ENCODE assay signal across 17 cellular contexts in genomic region chr17:37212184-37212583, GRCh38.
DNase-seq lines count a peak whose midpoint lies in the region; ATAC-seq and TF ChIP-seq lines count a peak whose summit lies in the region.
"Had no signal": no experiment of that assay in that cellular context is flagged by ENCODE, and none has a peak within 500 bp of the region (broad histone marks: within the 10 kb centered on the region; RNA-seq: fewer than 3 reads in every experiment).

No MANE protein-coding gene starts in this region.

- H3K9ac ChIP-seq in HCT116 (ENCODE audit: low read length): no peak overlapping the region

- TF ChIP-seq CTCF in HCT116 (IDR thresholded peaks at IDR 0.05 in 2 of 3, conservative IDR thresholded peaks at IDR 0.05 in 1 of 3; ENCODE audit: borderline replicate concordance in 1 of 3, insufficient read depth in 1 of 3, low read depth in 2 of 3, low read length in 2 of 3) (peak in 1 of 3 experiments; percentile 15; a peak in 1 of 6 replicates), retinal pigment epithelial cell (conservative IDR thresholded peaks at IDR 0.05; ENCODE audit: low read depth, low read length) (peak; percentile 44)

- ATAC-seq in HCT116: peak; percentile 54; the same call in 1 of the 2 replicates
- ATAC-seq: heart right ventricle; natural killer cell treated with Interleukin-12 subunit alpha and Interleukin-12 subunit beta and Interleukin-15 and Interleukin-18, amount 100 ng/mL, for 72 hours had no signal

- CTCF ChIA-PET in HCT116 (lab: Charles Lee): interaction anchor here (0.6 kb wide), 1 partner anchor 585 kb away, joined by 3 read pairs; no protein-coding TSS in a partner anchor

- TF ChIP-seq RAD21 in HCT116 (IDR thresholded peaks at IDR 0.05; ENCODE audit: low read depth): peak; percentile 24; the same call in 1 of the 2 replicates

- no TSS peak for BruUV-seq in HCT116 (replicated peaks; lab: Mats Ljungman, UMichigan)

- no peaks in the 10 kb centered on the region for H3K4me1 ChIP-seq in HCT116 (ENCODE audit: control insufficient read depth in 1 of 2, insufficient read depth in 2 of 2, low read length in 2 of 2)
- H3K4me1 ChIP-seq: Caco-2 had no signal

- no peaks in the 10 kb centered on the region for H3K9me2 ChIP-seq in HCT116 (ENCODE audit: insufficient read depth)

- no peaks in the 10 kb centered on the region for H3K27me3 ChIP-seq in HCT116 (ENCODE audit: insufficient read depth, low read length)
- H3K27me3 ChIP-seq: heart right ventricle, MG63 had no signal

- no peaks in the 10 kb centered on the region for H3K79me2 ChIP-seq in HCT116 (ENCODE audit: insufficient read depth, low read length)

- H3K4me2 ChIP-seq in HCT116 (ENCODE audit: low read length): no peak overlapping the region

- intact Hi-C loops in HCT116 (cut with micrococcal nuclease): no loop called here

- peaks cover 10 to 21% of the 10 kb centered on the region in 2 experiments for H3K36me3 ChIP-seq in HCT116 (ENCODE audit: control insufficient read depth in 1 of 2, insufficient read depth in 2 of 2, low read length in 2 of 2)

- H3K4me3 ChIP-seq in HCT116 (replicated peaks in 1 of 2; ENCODE audit: low read depth in 1 of 2, low read length in 2 of 2) (no peak overlapping the region), retinal pigment epithelial cell (ENCODE audit: low read length) (no peak overlapping the region)
- H3K4me3 ChIP-seq: heart right ventricle, MG63 had no signal

- POLR2A ChIA-PET in HCT116 (lab: Charles Lee): no interaction called here

- RAD21 ChIA-PET in HCT116 (lab: Charles Lee; ENCODE audit: low non-redundant PET in 1 of 2, low total read pairs in 2 of 2, uncharacterized antibody in 2 of 2, unreplicated experiment in 2 of 2): no interaction called here

- no peak overlapping the region for H3K27ac ChIP-seq in HCT116 (ENCODE audit: low read depth, low read length)
- H3K27ac ChIP-seq: heart right ventricle had no signal

- no peaks in the 10 kb centered on the region for H4K20me1 ChIP-seq in HCT116 (ENCODE audit: insufficient read depth)

- no peak overlapping the region for H2AFZ ChIP-seq in HCT116 (ENCODE audit: low read depth, low read length, poor library complexity, severe bottlenecking)

- TF ChIP-seq POLR2A in HCT116 (IDR thresholded peaks at IDR 0.05; ENCODE audit: borderline replicate concordance, extremely low read depth, insufficient read depth, insufficient read length): no peak

- no peaks in the 10 kb centered on the region for H3K9me3 ChIP-seq in HCT116 (ENCODE audit: control insufficient read depth in 1 of 2, insufficient read depth in 1 of 2, low read depth in 1 of 2, low read length in 2 of 2)
- H3K9me3 ChIP-seq: Caco-2, heart right ventricle, MG63 had no signal

- DNase-seq in HCT116 (ENCODE audit: low read depth, low spot score) (no peak), SK-MEL-5 (ENCODE audit: low read depth, low spot score) (peak; percentile 33), fibroblast of peridontal ligament (ENCODE audit: extremely low read depth) (peak; percentile 30), retinal pigment epithelial cell (ENCODE audit: low read depth) (no peak), DMS53 (lab: John Stamatoyannopoulos, UW) (no peak)
- no peak for DNase-seq in stimulated activated CD8-positive, alpha-beta memory T cell treated with anti-CD3 and anti-CD28 coated beads, Interleukin-4, amount 100 ng/mL, for 48 hours
- DNase-seq in activated T-cell treated with anti-CD3 and anti-CD28 coated beads, Interleukin-2, amount 50 U/mL, for 1 hour: no peak
- DNase-seq: activated CD4-positive, alpha-beta T cell treated with anti-CD3 and anti-CD28 coated beads for 4 hours; amniotic stem cell; Caco-2; effector CD8-positive, alpha-beta T cell; H9; heart right ventricle; MG63; NCI-H345; T-helper 1 cell had no signal

- in situ Hi-C loops in SK-MEL-5 (cut with HindIII; ENCODE audit: low pct_unique_long_range_greater_than_20kb, low sequenced_read_pairs): no loop called here

TF ChIP-seq in HCT116, 20 proteins besides CTCF, POLR2A, EP300 and RAD21:
- no peak for TF ChIP-seq EZH2 (IDR thresholded peaks at IDR 0.05)
- no peak for TF ChIP-seq SRF (IDR thresholded peaks at IDR 0.05; ENCODE audit: low read depth)
- no peak for TF ChIP-seq REST (IDR thresholded peaks at IDR 0.05; ENCODE audit: low read depth)
- no peak for TF ChIP-seq JUND (IDR thresholded peaks at IDR 0.05)

Comparison
In these comparisons a context has a peak if more than half of its experiments do, and no peak if none do; other contexts are left out.
1. DNase-seq: peak in SK-MEL-5 (single experiment) and fibroblast of peridontal ligament (single experiment); none in HCT116 (single experiment), retinal pigment epithelial cell (single experiment), DMS53 (single experiment), stimulated activated CD8-positive, alpha-beta memory T cell treated with anti-CD3 and anti-CD28 coated beads, Interleukin-4, amount 100 ng/mL, for 48 hours (single experiment) and activated T-cell treated with anti-CD3 and anti-CD28 coated beads, Interleukin-2, amount 50 U/mL, for 1 hour (single experiment).